21 cellular contexts compared by ENCODE assay signal in the genomic region with DNA sequence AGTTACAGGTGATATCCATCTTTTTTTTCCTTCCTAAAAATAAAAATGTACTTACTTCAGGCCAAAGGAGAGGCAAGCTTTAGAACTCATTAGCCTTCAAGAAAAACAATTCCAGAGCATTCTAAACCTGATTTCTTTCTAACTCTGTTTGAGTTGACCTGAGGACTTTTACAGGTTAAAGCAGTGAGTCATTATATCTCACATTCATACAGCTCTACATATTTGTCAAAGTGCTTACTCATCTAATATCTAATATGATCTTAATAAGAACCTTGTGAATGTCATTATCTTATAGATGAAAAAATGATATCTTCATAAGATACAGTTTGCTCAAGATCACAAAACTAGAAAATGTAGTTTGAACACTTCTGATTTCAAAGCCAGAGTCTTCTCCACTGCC.
DNase-seq lines count a peak whose midpoint lies in the region; ATAC-seq and TF ChIP-seq lines count a peak whose summit lies in the region.
"Had no signal": no experiment of that assay in that cellular context is flagged by ENCODE, and none has a peak within 500 bp of the region (broad histone marks: within the 10 kb centered on the region; RNA-seq: fewer than 3 reads in every experiment).

No MANE protein-coding gene starts in this region.

- H3K9me3 Mint-ChIP-seq in natural killer cell treated with Interleukin-12 subunit alpha and Interleukin-12 subunit beta and Interleukin-15 and Interleukin-18, amount 100 ng/mL, for 72 hours: no peaks in the 10 kb centered on the region

- POLR2A ChIA-PET in RWPE1 (lab: Yijun Ruan, JAX; ENCODE audit: low non-redundant PET): no interaction called here

- no peaks in the 10 kb centered on the region for H3K9me3 ChIP-seq in osteoblast (ENCODE audit: low read depth, low read length)
- H3K9me3 ChIP-seq: ascending aorta, esophagus muscularis mucosa, stomach, vagina had no signal

- no peaks in the 10 kb centered on the region for H3K27me3 ChIP-seq in osteoblast (ENCODE audit: insufficient read depth, low read length)
- H3K27me3 ChIP-seq: ascending aorta, esophagus muscularis mucosa, stomach, vagina had no signal

- no peaks in the 10 kb centered on the region for H3K79me2 ChIP-seq in osteoblast (ENCODE audit: insufficient read depth, low read length)

- no peaks in the 10 kb centered on the region for H3K36me3 ChIP-seq in osteoblast (ENCODE audit: insufficient read depth, low read length)
- H3K36me3 ChIP-seq: ascending aorta, esophagus muscularis mucosa, stomach, vagina had no signal

- no peaks in the 10 kb centered on the region for H4K20me1 ChIP-seq in osteoblast (ENCODE audit: insufficient read depth, low read length)

- H3K4me3 ChIP-seq in epithelial cell of esophagus (ENCODE audit: low read length) (no peak overlapping the region), osteoblast (ENCODE audit: insufficient read depth, low read length) (no peak overlapping the region)
- H3K4me3 ChIP-seq: ascending aorta, esophagus muscularis mucosa, stomach, vagina had no signal

- no peak overlapping the region for H3K27ac ChIP-seq in RWPE1
- H3K27ac ChIP-seq in osteoblast (ENCODE audit: low read depth, low read length): peak overlapping the region; percentile 50
- H3K27ac ChIP-seq: ascending aorta, esophagus muscularis mucosa, vagina had no signal

- no peak overlapping the region for H3K4me2 ChIP-seq in osteoblast (ENCODE audit: insufficient read depth, low read length)

- peaks cover 29% of the 10 kb centered on the region for H3K4me1 ChIP-seq in osteoblast (ENCODE audit: insufficient read depth, low read length)
- H3K4me1 ChIP-seq: ascending aorta had no signal

- peak; percentile 52 for DNase-seq in ELR (ENCODE audit: low read depth)
- DNase-seq in RWPE1 (ENCODE audit: low spot score): peak; percentile 47
- DNase-seq in epithelial cell of esophagus (ENCODE audit: low read depth): peak; percentile 65
- no peak for DNase-seq in osteoblast (ENCODE audit: insufficient read length, low spot score, missing footprints)
- DNase-seq in natural killer cell treated with Interleukin-12 subunit alpha and Interleukin-12 subunit beta and Interleukin-15 and Interleukin-18, amount 100 ng/mL, for 72 hours (ENCODE audit: low spot score): no peak
- no peak for DNase-seq in cerebellum (ENCODE audit: low spot score)
- DNase-seq: activated CD4-positive, alpha-beta T cell treated with anti-CD3 and anti-CD28 coated beads for 48 hours; activated naive CD4-positive, alpha-beta T cell; activated T-cell treated with anti-CD3 and anti-CD28 coated beads for 4 hours; cortex of kidney; immature natural killer cell; mesendoderm; NCI-H1930; NCI-H524 treated with DMSO at 0.1 percent for 48 hours; stomach had no signal

- H3K36me3 Mint-ChIP-seq in natural killer cell treated with Interleukin-12 subunit alpha and Interleukin-12 subunit beta and Interleukin-15 and Interleukin-18, amount 100 ng/mL, for 72 hours: no peaks in the 10 kb centered on the region
- H3K36me3 Mint-ChIP-seq: IgD-negative memory B cell, immature natural killer cell had no signal

- CTCF ChIA-PET in RWPE1 (lab: Yijun Ruan, JAX): interaction anchor here (0.7 kb wide), 2 partner anchors 9 to 21 kb away, joined by 3 to 4 read pairs; no protein-coding TSS in a partner anchor

- H3K4me1 Mint-ChIP-seq in natural killer cell treated with Interleukin-12 subunit alpha and Interleukin-12 subunit beta and Interleukin-15 and Interleukin-18, amount 100 ng/mL, for 72 hours (ENCODE audit: low read depth in 2 of 2): no peaks in the 10 kb centered on the region
- H3K4me1 Mint-ChIP-seq: immature natural killer cell had no signal

- ATAC-seq in natural killer cell treated with Interleukin-12 subunit alpha and Interleukin-12 subunit beta and Interleukin-15 and Interleukin-18, amount 100 ng/mL, for 72 hours: no peak
- ATAC-seq in GM21390 (IDR thresholded peaks at IDR 0.05; ENCODE audit: unreplicated experiment) (no peak), GM19023 (IDR thresholded peaks at IDR 0.05; ENCODE audit: unreplicated experiment) (no peak)

- no peak overlapping the region for H3K4me3 Mint-ChIP-seq in natural killer cell treated with Interleukin-12 subunit alpha and Interleukin-12 subunit beta and Interleukin-15 and Interleukin-18, amount 100 ng/mL, for 72 hours
- H3K4me3 Mint-ChIP-seq: IgD-negative memory B cell, immature natural killer cell had no signal

- TF ChIP-seq CTCF in RWPE1 (conservative IDR thresholded peaks at IDR 0.05; ENCODE audit: low read depth): no peak
- TF ChIP-seq CTCF in epithelial cell of esophagus (IDR thresholded peaks at IDR 0.05; ENCODE audit: insufficient read depth, low read depth, low read length, missing control alignments): no peak
- no peak for TF ChIP-seq CTCF in osteoblast (IDR thresholded peaks at IDR 0.05; ENCODE audit: extremely low read depth, low read depth, low read length)

- H3K27me3 Mint-ChIP-seq in natural killer cell treated with Interleukin-12 subunit alpha and Interleukin-12 subunit beta and Interleukin-15 and Interleukin-18, amount 100 ng/mL, for 72 hours: peaks cover 4 to 15% of the 10 kb centered on the region in 2 donors
- H3K27me3 Mint-ChIP-seq: IgD-negative memory B cell had no signal

- no peak overlapping the region for H2AFZ ChIP-seq in osteoblast (ENCODE audit: low read length)

- H3K27ac Mint-ChIP-seq in natural killer cell treated with Interleukin-12 subunit alpha and Interleukin-12 subunit beta and Interleukin-15 and Interleukin-18, amount 100 ng/mL, for 72 hours: no peak overlapping the region
- H3K27ac Mint-ChIP-seq: IgD-negative memory B cell, immature natural killer cell had no signal

Comparison
In these comparisons a context has a peak if more than half of its experiments do, and no peak if none do; other contexts are left out.
1. DNase-seq: peak in ELR (single experiment), RWPE1 (single experiment) and epithelial cell of esophagus (single experiment); none in osteoblast (single experiment), natural killer cell treated with Interleukin-12 subunit alpha and Interleukin-12 subunit beta and Interleukin-15 and Interleukin-18, amount 100 ng/mL, for 72 hours (single experiment) and cerebellum (single experiment).